In the genomic region with DNA sequence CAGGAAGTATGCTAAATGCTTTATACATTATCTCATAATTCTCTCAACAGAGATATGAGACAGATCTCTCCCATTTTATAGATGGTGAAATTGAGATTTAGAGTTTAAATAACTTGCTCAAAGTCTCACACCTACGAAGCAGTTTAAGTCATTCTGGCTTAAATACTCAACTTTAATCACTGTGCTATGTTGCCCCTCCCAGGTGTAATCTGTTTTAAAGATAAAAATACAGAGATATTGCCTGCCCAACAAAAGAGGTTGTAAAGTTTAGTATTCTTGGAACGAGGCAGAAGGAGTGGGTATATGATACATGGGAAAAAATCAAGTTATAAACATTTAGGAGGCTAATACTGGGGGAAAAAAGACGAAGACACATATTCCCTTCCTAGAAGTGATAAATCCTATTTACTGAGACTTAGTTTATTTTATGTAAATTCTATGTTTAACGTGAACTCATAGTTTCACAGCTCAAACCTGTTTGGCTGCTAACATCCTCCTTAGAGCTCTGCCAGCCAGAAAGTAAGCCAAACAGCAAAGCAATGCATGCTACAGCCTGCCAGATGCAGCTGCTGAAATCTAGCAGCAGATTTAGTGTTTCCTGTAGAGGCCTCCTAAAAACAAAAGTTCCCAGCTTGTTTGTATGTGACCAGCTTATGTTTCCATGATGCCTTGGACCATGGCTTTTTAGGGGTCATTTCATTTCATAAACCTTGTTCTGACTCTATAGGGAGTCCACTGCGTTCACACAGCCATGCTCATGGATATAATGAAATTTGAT, we compare ENCODE assay signal across 17 cellular contexts.
DNase-seq lines count a peak whose midpoint lies in the region; ATAC-seq and TF ChIP-seq lines count a peak whose summit lies in the region.
"Had no signal": no experiment of that assay in that cellular context is flagged by ENCODE, and none has a peak within 500 bp of the region (broad histone marks: within the 10 kb centered on the region; RNA-seq: fewer than 3 reads in every experiment).

No MANE protein-coding gene starts in this region.

- DNase-seq in NCI-H1694 treated with DMSO at 0.1 percent for 48 hours (lab: John Stamatoyannopoulos, UW) = peak; percentile 55
- DNase-seq in NCI-H1694 (lab: John Stamatoyannopoulos, UW) = no peak
- peak; percentile 87 to 92 for DNase-seq in dermis microvascular lymphatic vessel endothelial cell (ENCODE audit: low read depth in 2 of 2)
- DNase-seq in upper lobe of right lung = no peak
- no peak for DNase-seq in SW480 (ENCODE audit: low spot score)
- no peak for DNase-seq in NCI-H2107 treated with DMSO at 0.1 percent for 48 hours (lab: John Stamatoyannopoulos, UW; ENCODE audit: unreplicated experiment)
- DNase-seq: activated B cell treated with CpG ODN at 0.5 μM for 24 hours, Caco-2, head of caudate nucleus, left ventricle myocardium inferior, NCI-H146, tibial artery had no signal

- H3K4me1 ChIP-seq in mesodermal cell (ENCODE audit: control insufficient read depth, insufficient read depth, low read length, poor library complexity, severe bottlenecking) (peaks cover 22% of the 10 kb centered on the region), upper lobe of right lung (peaks cover 7% of the 10 kb centered on the region)
- H3K4me1 ChIP-seq: Caco-2, left ventricle myocardium inferior had no signal

- H3K27me3 ChIP-seq in upper lobe of right lung = no peaks in the 10 kb centered on the region
- H3K27me3 ChIP-seq: tibial artery had no signal

- H3K27ac ChIP-seq in mesodermal cell (ENCODE audit: low read depth, low read length, severe bottlenecking) = peak overlapping the region; percentile 47
- no peak overlapping the region for H3K27ac ChIP-seq in upper lobe of right lung
- H3K27ac ChIP-seq: A549, left ventricle myocardium inferior, tibial artery had no signal

- H3K36me3 ChIP-seq in mesodermal cell (ENCODE audit: control insufficient read depth, insufficient read depth, low read length) (no peaks in the 10 kb centered on the region), upper lobe of right lung (no peaks in the 10 kb centered on the region)
- H3K36me3 ChIP-seq: left ventricle myocardium inferior, tibial artery had no signal

- 80 to 100% methylated on average over 1 of the region's 5 CpGs for WGBS in mesodermal cell (ENCODE audit: insufficient coverage in 2 of 2), 2 experiments

- peak; percentile 25 for ATAC-seq in upper lobe of right lung
- no peak for ATAC-seq in HG03280 (IDR thresholded peaks at IDR 0.05; ENCODE audit: unreplicated experiment)
- ATAC-seq: A549; activated naive CD4-positive, alpha-beta T cell treated with anti-CD3 and anti-CD28 coated beads, Interleukin-2, amount 50 U/mL, for 72 hours; K562 had no signal

- no peak for TF ChIP-seq CTCF in upper lobe of right lung (IDR thresholded peaks at IDR 0.05)

- intact Hi-C loops in upper lobe of right lung (cut with DNase I) = no loop called here

- H3K4me3 ChIP-seq in mesodermal cell (ENCODE audit: extremely low read depth, insufficient read depth, low read length, poor library complexity, severe bottlenecking) (no peak overlapping the region), upper lobe of right lung (no peak overlapping the region)
- H3K4me3 ChIP-seq: A549, K562, left ventricle myocardium inferior, tibial artery had no signal

- H3K9me3 ChIP-seq in mesodermal cell (ENCODE audit: control insufficient read depth, low read length) = no peaks in the 10 kb centered on the region
- no peaks in the 10 kb centered on the region for H3K9me3 ChIP-seq in upper lobe of right lung
- H3K9me3 ChIP-seq: A549, Caco-2, left ventricle myocardium inferior, tibial artery had no signal

Comparison
In these comparisons a context has a peak if more than half of its experiments do, and no peak if none do; other contexts are left out.
1. DNase-seq: peak in NCI-H1694 treated with DMSO at 0.1 percent for 48 hours (single experiment) and dermis microvascular lymphatic vessel endothelial cell (2 of 2); none in NCI-H1694 (single experiment), upper lobe of right lung (single experiment), SW480 (single experiment) and NCI-H2107 treated with DMSO at 0.1 percent for 48 hours (single experiment).